Comparison of ENCODE assay signal across 17 cellular contexts in genomic region chr2:68901199-68901515, GRCh38. TPM values are rescaled to one million over a fixed set of nuclear protein-coding genes. Genes with fewer than 3 reads are reported as not detected.
A peak's percentile ranks its signal among the peaks of the same experiment; 100 is the strongest.
DNase-seq lines count a peak whose midpoint lies in the region; ATAC-seq and TF ChIP-seq lines count a peak whose summit lies in the region.
"Had no signal": no experiment of that assay in that cellular context is flagged by ENCODE, and none has a peak within 500 bp of the region (broad histone marks: within the 10 kb centered on the region; RNA-seq: fewer than 3 reads in every experiment).

No MANE protein-coding gene starts in this region.

- POLR2A ChIA-PET in A673 (lab: Charles Lee; ENCODE audit: low non-redundant PET) (no interaction called here), OCI-LY7 (lab: Charles Lee) (interaction anchor here (0.7 to 1.0 kb wide), 3 partner anchors 39 to 1289 kb away, joined by 3 to 4 read pairs (median 3); no protein-coding TSS in a partner anchor)

- H3K4me1 ChIP-seq in A673 (ENCODE audit: insufficient read depth, low read length, poor library complexity, severe bottlenecking) (no peaks in the 10 kb centered on the region), OCI-LY7 (ENCODE audit: insufficient read depth, low read length, poor library complexity, severe bottlenecking) (peaks cover under 1% of the 10 kb centered on the region), upper lobe of right lung (no peaks in the 10 kb centered on the region)
- H3K4me1 ChIP-seq: gastrocnemius medialis had no signal

- CTCF ChIA-PET in A673 (lab: Charles Lee), result no interaction called here
- CTCF ChIA-PET in OCI-LY7 (lab: Charles Lee; ENCODE audit: unreplicated experiment), result no interaction called here

- no peaks in the 10 kb centered on the region for H3K27me3 ChIP-seq in A673 (replicated peaks; ENCODE audit: insufficient read depth, low read depth, low read length, poor library complexity)
- H3K27me3 ChIP-seq in upper lobe of right lung, result no peaks in the 10 kb centered on the region
- H3K27me3 ChIP-seq: BLaER1 treated with 17β-estradiol and CSF1 and Interleukin-3, amounts not matched to agents 10 nM and 100 nM; gastrocnemius medialis had no signal

- H3K9me3 Mint-ChIP-seq in osteocyte (ENCODE audit: unreplicated experiment), result peaks cover 36% of the 10 kb centered on the region

- H3K4me1 Mint-ChIP-seq in osteocyte (ENCODE audit: unreplicated experiment), result no peaks in the 10 kb centered on the region

- H3K4me3 ChIP-seq in A673 (ENCODE audit: low read depth, low read length, poor library complexity, severe bottlenecking) (no peak overlapping the region), GM12865 (ENCODE audit: low read depth, low read length) (no peak overlapping the region), OCI-LY7 (ENCODE audit: low read depth, low read length, poor library complexity, severe bottlenecking) (no peak overlapping the region), epithelial cell of proximal tubule (ENCODE audit: low read depth, low read length) (no peak overlapping the region), upper lobe of right lung (no peak overlapping the region)
- H3K4me3 ChIP-seq: BLaER1 treated with 17β-estradiol and CSF1 and Interleukin-3, amounts not matched to agents 10 nM and 100 nM; gastrocnemius medialis had no signal

- ATAC-seq in HG03457 (IDR thresholded peaks at IDR 0.05; ENCODE audit: unreplicated experiment) (no peak), GM18868 (IDR thresholded peaks at IDR 0.05; ENCODE audit: unreplicated experiment) (no peak), upper lobe of right lung (no peak)
- ATAC-seq: gastrocnemius medialis had no signal

- no peaks in the 10 kb centered on the region for H3K36me3 Mint-ChIP-seq in osteocyte (ENCODE audit: unreplicated experiment)
- H3K36me3 Mint-ChIP-seq: memory B cell had no signal

- no peak overlapping the region for H3K4me2 ChIP-seq in OCI-LY7 (ENCODE audit: low read length)
- H3K4me2 ChIP-seq: BLaER1 treated with 17β-estradiol and CSF1 and Interleukin-3, amounts not matched to agents 10 nM and 100 nM had no signal

- H3K9me3 ChIP-seq in A673 (ENCODE audit: low read depth, low read length, poor library complexity, severe bottlenecking) (peaks cover 7% of the 10 kb centered on the region), OCI-LY7 (ENCODE audit: low read length) (peaks cover 30% of the 10 kb centered on the region), upper lobe of right lung (no peaks in the 10 kb centered on the region)

- peak; percentile 47 for DNase-seq in A673 (ENCODE audit: low spot score)
- peak; percentile 52 for DNase-seq in GM12865 (ENCODE audit: low read depth)
- peak; percentile 20 for DNase-seq in OCI-LY7 (ENCODE audit: low spot score)
- DNase-seq in epithelial cell of proximal tubule (ENCODE audit: low read depth), result no peak
- no peak for DNase-seq in osteocyte (ENCODE audit: extremely low spot score, unreplicated experiment)
- DNase-seq in upper lobe of right lung, result no peak
- DNase-seq: caudate nucleus, gastrocnemius medialis, KBM-7, NCI-H510A had no signal

- BruUV-seq in A673 (replicated peaks; lab: Mats Ljungman, UMichigan), result no TSS peak
- no TSS peak for BruUV-seq in OCI-LY7 (replicated peaks; lab: Mats Ljungman, UMichigan)

- H3K27ac ChIP-seq in A673 (ENCODE audit: low read depth, low read length, poor library complexity, severe bottlenecking) (no peak overlapping the region), OCI-LY7 (ENCODE audit: low read depth, low read length, poor library complexity, severe bottlenecking) (no peak overlapping the region), upper lobe of right lung (no peak overlapping the region)
- H3K27ac ChIP-seq: gastrocnemius medialis had no signal

- TF ChIP-seq CTCF in A673 (conservative IDR thresholded peaks at IDR 0.05; ENCODE audit: low read depth, low read length), result peak; percentile 46
- TF ChIP-seq CTCF in GM12865 (IDR thresholded peaks at IDR 0.05; ENCODE audit: insufficient read depth, low read depth, low read length, missing control alignments), result peak; percentile 58
- peak; percentile 51; the same call in 1 of the 2 replicates for TF ChIP-seq CTCF in OCI-LY7 (conservative IDR thresholded peaks at IDR 0.05; ENCODE audit: low read length)
- TF ChIP-seq CTCF in epithelial cell of proximal tubule (conservative IDR thresholded peaks at IDR 0.05; ENCODE audit: low read depth, low read length), result peak; percentile 50
- TF ChIP-seq CTCF in osteocyte (IDR thresholded peaks at IDR 0.05), result no peak
- TF ChIP-seq CTCF in upper lobe of right lung (IDR thresholded peaks at IDR 0.05), result no peak

- H2AFZ ChIP-seq in OCI-LY7 (ENCODE audit: low read length), result no peak overlapping the region

- H3K36me3 ChIP-seq in A673 (ENCODE audit: insufficient read depth, low read length, poor library complexity, severe bottlenecking), result no peaks in the 10 kb centered on the region
- H3K36me3 ChIP-seq in OCI-LY7 (ENCODE audit: insufficient read depth, low read length), result peaks cover 10% of the 10 kb centered on the region; the same call in 1 of the 2 replicates
- H3K36me3 ChIP-seq in upper lobe of right lung, result no peaks in the 10 kb centered on the region
- H3K36me3 ChIP-seq: gastrocnemius medialis had no signal

- intact Hi-C loops in A673 (cut with micrococcal nuclease; ENCODE audit: unreplicated experiment) (no loop called here), OCI-LY7 (cut with micrococcal nuclease; ENCODE audit: unreplicated experiment) (loop anchor here (2.0 to 10.0 kb wide), 2 partner anchors 150 to 536 kb away; partner anchors contain the start of gene PLEK), upper lobe of right lung (cut with DNase I) (loop anchor here (10.0 kb wide), 1 partner anchor 56 kb away; no protein-coding TSS in a partner anchor)

- H3K27ac Mint-ChIP-seq in osteocyte (ENCODE audit: unreplicated experiment), result no peak overlapping the region
- H3K27ac Mint-ChIP-seq: memory B cell; T-helper 2 cell treated with Interferon-gamma antibody and Interleukin-4, amounts not matched to agents 5 μg/mL and 100 μg/mL, for 36 hours had no signal

- peaks cover 45% of the 10 kb centered on the region for H3K27me3 Mint-ChIP-seq in osteocyte (ENCODE audit: unreplicated experiment)
- H3K27me3 Mint-ChIP-seq: memory B cell had no signal

- no peaks in the 10 kb centered on the region for H3K9me2 ChIP-seq in OCI-LY7 (ENCODE audit: insufficient read depth, low read length)

- no peak overlapping the region for H3K4me3 Mint-ChIP-seq in osteocyte (ENCODE audit: unreplicated experiment)
- H3K4me3 Mint-ChIP-seq: memory B cell; T-helper 2 cell treated with Interferon-gamma antibody and Interleukin-4, amounts not matched to agents 5 μg/mL and 100 μg/mL, for 36 hours had no signal

- no peaks in the 10 kb centered on the region for H3K79me2 ChIP-seq in OCI-LY7 (ENCODE audit: insufficient read depth, low read depth, low read length)

- no peaks in the 10 kb centered on the region for H4K20me1 ChIP-seq in OCI-LY7 (ENCODE audit: insufficient read depth, low read length)
- H4K20me1 ChIP-seq: BLaER1 treated with 17β-estradiol and CSF1 and Interleukin-3, amounts not matched to agents 10 nM and 100 nM had no signal

RNA-seq across cellular contexts. Expression of gene BMP10, which starts 30.0 kb away (rescaled TPM):
- total RNA-seq in A673 (2021) (not detected in 2 replicates), OCI-LY7 (2022) (not detected in 2 replicates), epithelial cell of proximal tubule (not detected in 2 replicates), osteocyte (not detected in 2 replicates), upper lobe of right lung (1.4 TPM)
- total RNA-seq in OCI-LY7 (2014; rRNA removed; shearing (Covaris generic)), result not detected in 2 replicates
- total RNA-seq: gastrocnemius medialis, pulmonary artery endothelial cell, temporal lobe had no signal

RNA-seq across cellular contexts. Expression of gene GKN2, which starts 51.5 kb away (rescaled TPM):
- total RNA-seq in A673 (2021), result not detected in 2 replicates
- not detected in 2 replicates for total RNA-seq in OCI-LY7 (2014; rRNA removed; shearing (Covaris generic))
- not detected in 2 replicates for total RNA-seq in OCI-LY7 (2022)
- not detected in 2 replicates for total RNA-seq in epithelial cell of proximal tubule
- not detected in 2 replicates for total RNA-seq in osteocyte
- total RNA-seq in upper lobe of right lung, result 77.2 TPM
- total RNA-seq: gastrocnemius medialis, pulmonary artery endothelial cell had no signal

Comparison
In these comparisons a context has a peak if more than half of its experiments do, and no peak if none do; other contexts are left out.
1. DNase-seq: peak in A673 (single experiment), GM12865 (single experiment) and OCI-LY7 (single experiment); none in epithelial cell of proximal tubule (single experiment), osteocyte (single experiment) and upper lobe of right lung (single experiment).
2. CTCF ChIP-seq: peak in A673 (single experiment), GM12865 (single experiment), OCI-LY7 (single experiment) and epithelial cell of proximal tubule (single experiment); none in osteocyte (single experiment) and upper lobe of right lung (single experiment).
3. RNA of gene GKN2, which starts 51.5 kb away (total RNA-seq): 77.2 TPM in upper lobe of right lung (single experiment); not detected in A673, not detected in OCI-LY7, not detected in epithelial cell of proximal tubule and not detected in osteocyte; every median in the first group is over 10 times any median in the second.